Comparison of ENCODE assay signal across 25 cellular contexts in genomic region chr17:27070836-27071235, GRCh38.
"Had no signal": no experiment of that assay in that cellular context is flagged by ENCODE, and none has a peak within 500 bp of the region (broad histone marks: within the 10 kb centered on the region; RNA-seq: fewer than 3 reads in every experiment).

No MANE protein-coding gene starts in this region.

- FAIRE-seq: endometrium, islet of Langerhans, keratinocyte had no signal

- DNase-seq: colonic mucosa; cortex of kidney; effector CD8-positive, alpha-beta T cell; effector memory CD8-positive, alpha-beta T cell; endodermal cell; erythroblast; esophagus squamous epithelium; foreskin fibroblast; foreskin melanocyte; gastrocnemius medialis; glutamatergic neuron; head of caudate nucleus; heart right ventricle; hippocampal formation; left cardiac atrium; left lung; left ventricle myocardium superior; lower lobe of right lung; mesenchymal stem cell; mucosa of descending colon had no signal

- ATAC-seq: effector memory CD8-positive, alpha-beta T cell; esophagus mucosa; gastrocnemius medialis; heart right ventricle; left cardiac atrium; left lung; left ventricle myocardium superior; lower lobe of right lung; mucosa of descending colon had no signal

- H3K27me3 ChIP-seq: colonic mucosa, esophagus squamous epithelium, gastrocnemius medialis, left lung had no signal

- H3K27ac ChIP-seq: colonic mucosa, epithelial cell of prostate, esophagus squamous epithelium, gastrocnemius medialis, heart right ventricle, left lung, lower lobe of right lung had no signal

- H3K36me3 ChIP-seq: colonic mucosa, esophagus squamous epithelium, gastrocnemius medialis, heart right ventricle, left lung, lower lobe of right lung had no signal

- H3K4me3 ChIP-seq: colonic mucosa, esophagus squamous epithelium, gastrocnemius medialis, heart right ventricle, left lung, lower lobe of right lung, mucosa of descending colon had no signal

- H3K4me1 ChIP-seq: colonic mucosa, esophagus squamous epithelium, gastrocnemius medialis, heart right ventricle, left lung, lower lobe of right lung had no signal

- H3K9me3 ChIP-seq: colonic mucosa, esophagus squamous epithelium, gastrocnemius medialis, lower lobe of right lung had no signal
